Comparison of ENCODE assay signal across 13 cellular contexts in genomic region chr11:116885951-116886629, GRCh38. TPM values are rescaled to one million over a fixed set of nuclear protein-coding genes. Genes with fewer than 3 reads are reported as not detected.
DNase-seq lines count a peak whose midpoint lies in the region; ATAC-seq and TF ChIP-seq lines count a peak whose summit lies in the region.
"Had no signal": no experiment of that assay in that cellular context is flagged by ENCODE, and none has a peak within 500 bp of the region (broad histone marks: within the 10 kb centered on the region; RNA-seq: fewer than 3 reads in every experiment).

No MANE protein-coding gene starts in this region.

- in situ Hi-C loops in G401 (cut with HindIII; ENCODE audit: low sequenced_read_pairs) (no loop called here), GM13977 (cut with MboI; ENCODE audit: low pct_unique_long_range_greater_than_20kb, low sequenced_read_pairs, unreplicated experiment) (no loop called here)

- H3K4me3 Mint-ChIP-seq in stimulated activated memory B cell treated with anti-CD40 and anti-IgM and Interleukin-4, amounts not matched to agents 10 μg/mL and 1 μg/mL and 100 μg/mL, for 72 hours, result no peak overlapping the region

- no peak for ATAC-seq in GM19452 (IDR thresholded peaks at IDR 0.05; ENCODE audit: unreplicated experiment)
- no peak for ATAC-seq in stimulated activated memory B cell treated with anti-CD40 and anti-IgM and Interleukin-4, amounts not matched to agents 10 μg/mL and 1 μg/mL and 100 μg/mL, for 72 hours

- DNase-seq in G401 (ENCODE audit: low spot score) (peak; percentile 82), cerebellar cortex (ENCODE audit: low spot score) (peak; percentile 75), right atrium auricular region (ENCODE audit: low spot score) (no peak), retinal pigment epithelial cell (ENCODE audit: low read depth) (peak; percentile 13), NOMO-1 (lab: John Stamatoyannopoulos, UW; ENCODE audit: unreplicated experiment in 2 of 2) (no peak), GM13977 (ENCODE audit: low spot score) (no peak)
- DNase-seq: adrenal gland, GDM1, NCI-H1105, NCI-H510A treated with DMSO at 0.1 percent for 48 hours had no signal

- H3K4me3 ChIP-seq in right atrium auricular region (no peak overlapping the region), retinal pigment epithelial cell (ENCODE audit: low read length) (no peak overlapping the region)
- H3K4me3 ChIP-seq: adrenal gland had no signal

- no peaks in the 10 kb centered on the region for H3K27me3 ChIP-seq in right atrium auricular region
- H3K27me3 ChIP-seq: adrenal gland had no signal

- H3K4me1 ChIP-seq in right atrium auricular region, result peaks cover 0 to 26% of the 10 kb centered on the region in 2 donors
- H3K4me1 ChIP-seq: adrenal gland had no signal

- peaks cover 9% of the 10 kb centered on the region for H3K4me1 Mint-ChIP-seq in stimulated activated memory B cell treated with anti-CD40 and anti-IgM and Interleukin-4, amounts not matched to agents 10 μg/mL and 1 μg/mL and 100 μg/mL, for 72 hours

- H3K9me3 Mint-ChIP-seq in stimulated activated memory B cell treated with anti-CD40 and anti-IgM and Interleukin-4, amounts not matched to agents 10 μg/mL and 1 μg/mL and 100 μg/mL, for 72 hours, result no peaks in the 10 kb centered on the region

- H3K27ac Mint-ChIP-seq in stimulated activated memory B cell treated with anti-CD40 and anti-IgM and Interleukin-4, amounts not matched to agents 10 μg/mL and 1 μg/mL and 100 μg/mL, for 72 hours, result no peak overlapping the region

- H3K36me3 Mint-ChIP-seq in stimulated activated memory B cell treated with anti-CD40 and anti-IgM and Interleukin-4, amounts not matched to agents 10 μg/mL and 1 μg/mL and 100 μg/mL, for 72 hours, result peaks cover 21% of the 10 kb centered on the region

- no peaks in the 10 kb centered on the region for H3K36me3 ChIP-seq in right atrium auricular region
- H3K36me3 ChIP-seq: adrenal gland had no signal

- peak overlapping the region; percentile 27 to 38 for H3K27ac ChIP-seq in right atrium auricular region
- H3K27ac ChIP-seq: adrenal gland, C4-2B had no signal

- no peak for TF ChIP-seq CTCF in right atrium auricular region (IDR thresholded peaks at IDR 0.05)
- TF ChIP-seq CTCF in retinal pigment epithelial cell (conservative IDR thresholded peaks at IDR 0.05; ENCODE audit: low read depth, low read length), result no peak
- no peak for TF ChIP-seq CTCF in GM13977 (IDR thresholded peaks at IDR 0.05; ENCODE audit: extremely low read depth, insufficient read depth, missing control alignments)

- no peaks in the 10 kb centered on the region for H3K27me3 Mint-ChIP-seq in stimulated activated memory B cell treated with anti-CD40 and anti-IgM and Interleukin-4, amounts not matched to agents 10 μg/mL and 1 μg/mL and 100 μg/mL, for 72 hours

- no peaks in the 10 kb centered on the region for H3K9me3 ChIP-seq in right atrium auricular region
- H3K9me3 ChIP-seq: adrenal gland had no signal

RNA-seq across cellular contexts. Expression of gene APOA1, which starts 48.7 kb away (rescaled TPM):
- total RNA-seq in G401 (2014; rRNA removed; shearing (Covaris generic)), result not detected in 2 replicates
- 1 to 10 TPM; 4.5 to 9.5 TPM for total RNA-seq in right atrium auricular region

RNA-seq across cellular contexts. Expression of gene APOC3, which starts 56.4 kb away (rescaled TPM):
- total RNA-seq in G401 (2014; rRNA removed; shearing (Covaris generic)), result not detected in 2 replicates
- total RNA-seq in right atrium auricular region, result not detected

Comparison
In these comparisons a context has a peak if more than half of its experiments do, and no peak if none do; other contexts are left out.
1. DNase-seq: peak in G401 (single experiment), cerebellar cortex (single experiment) and retinal pigment epithelial cell (single experiment); none in right atrium auricular region (single experiment), NOMO-1 (0 of 2) and GM13977 (single experiment).